Comparison of ENCODE assay signal across 11 cellular contexts in the genomic region with DNA sequence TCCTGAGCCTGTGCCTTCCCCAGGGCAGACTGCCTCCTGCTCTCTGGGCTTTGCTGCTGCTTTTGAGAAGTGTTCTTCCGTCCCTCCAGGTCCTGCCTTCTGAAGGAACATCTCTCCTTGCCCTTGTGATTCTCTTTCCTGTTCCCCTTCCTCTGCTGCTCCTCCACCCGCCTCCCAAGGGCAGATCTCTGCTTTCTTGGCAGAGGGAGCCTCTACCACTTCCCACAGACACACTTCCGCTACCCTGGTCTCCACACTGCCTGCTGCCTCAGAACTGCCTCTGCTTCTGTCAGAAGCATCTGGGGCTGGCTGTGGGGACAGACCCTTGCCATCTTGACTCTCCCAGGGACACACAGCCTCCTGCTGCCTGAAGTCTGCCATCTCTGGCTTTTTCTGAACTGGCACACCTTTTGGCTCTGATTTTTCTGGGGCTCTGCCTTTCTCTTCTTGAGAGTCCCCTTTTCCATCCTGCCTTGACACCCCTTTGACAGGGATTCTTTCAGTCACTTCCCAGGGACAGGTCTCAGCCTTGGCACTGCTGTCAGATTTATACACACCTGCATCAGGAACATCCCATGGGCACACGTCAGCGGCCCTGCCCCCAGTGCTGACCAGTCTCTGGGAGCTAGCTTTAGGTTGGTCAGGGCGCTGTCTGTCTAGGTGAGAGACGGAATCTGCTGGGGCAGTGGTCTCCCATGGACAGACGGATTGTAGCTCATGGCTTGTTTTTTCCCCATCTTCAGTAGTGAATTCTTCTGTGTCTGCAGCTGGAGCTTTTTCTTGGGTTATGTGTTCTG. TPM values are rescaled to one million over a fixed set of nuclear protein-coding genes. Genes with fewer than 3 reads are reported as not detected.
A peak's percentile ranks its signal among the peaks of the same experiment; 100 is the strongest.
DNase-seq lines count a peak whose midpoint lies in the region; ATAC-seq and TF ChIP-seq lines count a peak whose summit lies in the region.
"Had no signal": no experiment of that assay in that cellular context is flagged by ENCODE, and none has a peak within 500 bp of the region (broad histone marks: within the 10 kb centered on the region; RNA-seq: fewer than 3 reads in every experiment).

No MANE protein-coding gene starts in this region.

- no peak overlapping the region for H3K4me3 Mint-ChIP-seq in CD4-positive, alpha-beta T cell
- H3K4me3 Mint-ChIP-seq: memory B cell had no signal

- DNase-seq in G401 (ENCODE audit: low spot score), result peak; percentile 51
- peak; percentile 73 for DNase-seq in MV-4-11 (lab: John Stamatoyannopoulos, UW)
- DNase-seq in CD4-positive, alpha-beta T cell, result no peak
- no peak for DNase-seq in SW 1271 (lab: John Stamatoyannopoulos, UW)
- DNase-seq: DMS53, NCI-H1694 had no signal

- no peaks in the 10 kb centered on the region for H3K9me3 ChIP-seq in muscle layer of colon (ENCODE audit: low read length)
- no peaks in the 10 kb centered on the region for H3K9me3 ChIP-seq in CD4-positive, alpha-beta T cell (ENCODE audit: control insufficient read depth, low read length)
- H3K9me3 ChIP-seq: HAP-1 had no signal

- no peak overlapping the region for H3K4me3 ChIP-seq in muscle layer of colon (ENCODE audit: low read depth in 1 of 2, low read length in 2 of 2)
- H3K4me3 ChIP-seq: HAP-1 had no signal

- peaks cover 6% of the 10 kb centered on the region for H3K27me3 Mint-ChIP-seq in CD4-positive, alpha-beta T cell

- H3K4me1 ChIP-seq in muscle layer of colon (ENCODE audit: insufficient read depth, low read length), result no peaks in the 10 kb centered on the region
- H3K4me1 ChIP-seq: HAP-1 had no signal

- intact Hi-C loops in CD4-positive, alpha-beta T cell (cut with DNase I, micrococcal nuclease), result no loop called here

- TF ChIP-seq CTCF in CD4-positive, alpha-beta T cell (IDR thresholded peaks at IDR 0.05), result no peak

- POLR2A ChIA-PET in CD4-positive, alpha-beta T cell (lab: Charles Lee), result no interaction called here

- H3K36me3 ChIP-seq in muscle layer of colon (ENCODE audit: insufficient read depth, low read length), result peaks cover 6% of the 10 kb centered on the region

- CTCF ChIA-PET in CD4-positive, alpha-beta T cell (lab: Charles Lee), result no interaction called here

- peaks cover 12% of the 10 kb centered on the region for H3K36me3 Mint-ChIP-seq in CD4-positive, alpha-beta T cell (ENCODE audit: low read depth)

- ATAC-seq in CD4-positive, alpha-beta T cell (ENCODE audit: poor library complexity), result no peak
- ATAC-seq in GM19455 (IDR thresholded peaks at IDR 0.05; ENCODE audit: unreplicated experiment), result no peak

- no peaks in the 10 kb centered on the region for H3K9me3 Mint-ChIP-seq in CD4-positive, alpha-beta T cell
- H3K9me3 Mint-ChIP-seq: memory B cell had no signal

- H3K9ac ChIP-seq in muscle layer of colon (ENCODE audit: low read length), result no peak overlapping the region

- H3K27ac ChIP-seq in cingulate gyrus (ENCODE audit: low read depth, low read length) (peak overlapping the region; percentile 10), muscle layer of colon (ENCODE audit: low read depth, low read length) (peak overlapping the region; percentile 29)
- no peak overlapping the region for H3K27ac ChIP-seq in CD4-positive, alpha-beta T cell (ENCODE audit: low read depth, low read length)

- peaks cover 14% of the 10 kb centered on the region for H3K4me1 Mint-ChIP-seq in CD4-positive, alpha-beta T cell (ENCODE audit: low read depth)

- in situ Hi-C loops in G401 (cut with HindIII; ENCODE audit: low sequenced_read_pairs), result no loop called here

- peaks cover 0 to 18% of the 10 kb centered on the region in 2 donors for H3K27me3 ChIP-seq in muscle layer of colon (ENCODE audit: control insufficient read depth in 1 of 2, insufficient read depth in 2 of 2, low read length in 2 of 2)
- H3K27me3 ChIP-seq in CD4-positive, alpha-beta T cell (ENCODE audit: control insufficient read depth, insufficient read depth, low read length), result no peaks in the 10 kb centered on the region

- no peak overlapping the region for H3K27ac Mint-ChIP-seq in CD4-positive, alpha-beta T cell
- H3K27ac Mint-ChIP-seq: memory B cell had no signal

RNA-seq across cellular contexts. Expression of a gene that starts 16.6 kb away (rescaled TPM):
- total RNA-seq in G401 (2014; rRNA removed; shearing (Covaris generic)), result not detected in 2 replicates
- total RNA-seq in CD4-positive, alpha-beta T cell, result not detected

RNA-seq across cellular contexts. Expression of a gene that starts 24.4 kb away (rescaled TPM):
- total RNA-seq in G401 (2014; rRNA removed; shearing (Covaris generic)), result 12.7 and 14.9 TPM in 2 replicates
- total RNA-seq in CD4-positive, alpha-beta T cell, result 10 to 100 TPM; 13.7 to 16.9 TPM

RNA-seq across cellular contexts. Expression of a gene that starts 30.2 kb away (rescaled TPM):
- total RNA-seq in G401 (2014; rRNA removed; shearing (Covaris generic)), result 81.2 and 90.6 TPM in 2 replicates
- total RNA-seq in CD4-positive, alpha-beta T cell, result 10 to 100 TPM; 17.5 to 17.7 TPM

Comparison
In these comparisons a context has a peak if more than half of its experiments do, and no peak if none do; other contexts are left out.
1. DNase-seq: peak in G401 (single experiment) and MV-4-11 (single experiment); none in CD4-positive, alpha-beta T cell (0 of 10) and SW 1271 (0 of 2).